ENCODE assay signal across 17 cellular contexts in the genomic region with DNA sequence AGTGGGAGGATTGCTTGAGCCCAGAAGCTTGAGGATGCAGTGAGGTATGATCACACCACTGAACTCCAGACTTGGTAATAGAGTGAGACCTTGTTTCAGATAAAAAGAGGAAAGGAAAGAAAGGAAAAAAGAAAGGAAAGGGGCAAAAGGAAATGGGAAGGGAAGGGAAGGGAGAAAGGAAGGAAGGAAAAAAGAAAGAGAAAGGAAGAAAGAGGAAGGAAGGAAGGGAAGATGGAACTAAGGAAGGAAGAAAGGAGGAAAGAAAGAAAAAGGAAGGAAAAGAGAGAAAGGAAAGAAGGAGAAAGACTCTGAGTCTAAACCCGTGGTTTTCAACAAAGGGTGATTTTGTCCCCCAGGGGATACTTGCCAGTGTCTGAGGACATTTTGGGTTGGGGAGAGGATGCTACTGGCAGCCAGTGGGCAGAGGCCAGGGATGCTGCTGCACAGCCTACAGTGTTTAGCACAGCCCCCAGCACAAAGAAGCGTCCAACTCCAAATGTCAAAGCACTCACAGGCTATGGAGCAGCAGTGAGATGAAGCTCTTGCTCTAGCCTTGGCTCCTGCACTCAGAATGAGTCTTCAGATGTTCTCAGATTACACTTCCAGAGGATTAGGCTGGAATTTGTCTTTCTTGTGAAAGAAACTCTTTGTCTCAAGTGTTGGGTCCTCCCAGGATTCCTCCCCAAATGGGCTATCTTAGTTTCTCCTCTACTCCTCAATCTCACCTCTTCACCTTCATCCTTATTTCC.
A peak's percentile ranks its signal among the peaks of the same experiment; 100 is the strongest.
DNase-seq lines count a peak whose midpoint lies in the region; ATAC-seq and TF ChIP-seq lines count a peak whose summit lies in the region.
"Had no signal": no experiment of that assay in that cellular context is flagged by ENCODE, and none has a peak within 500 bp of the region (broad histone marks: within the 10 kb centered on the region; RNA-seq: fewer than 3 reads in every experiment).

No MANE protein-coding gene starts in this region.

- TF ChIP-seq EP300 in gastroesophageal sphincter (IDR thresholded peaks at IDR 0.05): no peak

- RAD21 ChIA-PET in HCT116 (lab: Charles Lee; ENCODE audit: low non-redundant PET in 1 of 2, low total read pairs in 2 of 2, uncharacterized antibody in 2 of 2, unreplicated experiment in 2 of 2): interaction anchor here in 1 of 2 experiments (0.7 kb wide), 1 partner anchor 9 kb away, joined by 4 read pairs; no protein-coding TSS in a partner anchor

- intact Hi-C loops in HCT116 (cut with micrococcal nuclease): no loop called here

- no peak for TF ChIP-seq RAD21 in HCT116 (IDR thresholded peaks at IDR 0.05; ENCODE audit: low read depth)

- ATAC-seq in HCT116 (peak; percentile 9; the same call in 1 of the 2 replicates), WTC11 (peak; percentile 44; the same call in 1 of the 2 replicates), gastroesophageal sphincter (peak; percentile 25), HG02973 (IDR thresholded peaks at IDR 0.05; ENCODE audit: unreplicated experiment) (no peak), GM19397 (IDR thresholded peaks at IDR 0.05; ENCODE audit: unreplicated experiment) (no peak)
- ATAC-seq: left lung had no signal

- POLR2A ChIA-PET in HCT116 (lab: Charles Lee): interaction anchor here (1.9 kb wide), 1 partner anchor 9 kb away, joined by 7 read pairs; no protein-coding TSS in a partner anchor
- POLR2A ChIA-PET in WTC11 (lab: Charles Lee): interaction anchor here (0.6 kb wide), 1 partner anchor 457 kb away, joined by 3 read pairs; no protein-coding TSS in a partner anchor

- peaks cover 12% of the 10 kb centered on the region for H3K4me1 Mint-ChIP-seq in WTC11
- peaks cover 32% of the 10 kb centered on the region for H3K4me1 Mint-ChIP-seq in activated T-cell treated with anti-CD3 and anti-CD28 coated beads, Interleukin-2, amount 50 U/mL, for 24 hours (ENCODE audit: low read depth)
- H3K4me1 Mint-ChIP-seq: B cell, naive B cell had no signal

- peaks cover 11% of the 10 kb centered on the region; the same call in 1 of the 2 replicates for H3K79me2 ChIP-seq in HCT116 (ENCODE audit: insufficient read depth, low read length)

- peaks cover 7% of the 10 kb centered on the region for H3K9me3 Mint-ChIP-seq in WTC11
- no peaks in the 10 kb centered on the region for H3K9me3 Mint-ChIP-seq in activated T-cell treated with anti-CD3 and anti-CD28 coated beads, Interleukin-2, amount 50 U/mL, for 24 hours
- H3K9me3 Mint-ChIP-seq: naive B cell had no signal

- H3K27ac ChIP-seq in HCT116 (ENCODE audit: low read depth, low read length) (peak overlapping the region; percentile 20; the same call in 1 of the 2 replicates), gastroesophageal sphincter (peak overlapping the region in 1 of 4 donors; percentile 33)
- H3K27ac ChIP-seq: left lung, prostate gland had no signal

- WGBS in gastroesophageal sphincter (ENCODE audit: low coverage in 1 of 2), 2 donors: 46 to 52% methylated on average over 1 to 2 of the region's 2 CpGs

- H3K9me3 ChIP-seq in HCT116 (ENCODE audit: control insufficient read depth in 1 of 2, insufficient read depth in 1 of 2, low read depth in 1 of 2, low read length in 2 of 2) (no peaks in the 10 kb centered on the region), gastroesophageal sphincter (no peaks in the 10 kb centered on the region)
- H3K9me3 ChIP-seq: left lung, prostate gland had no signal

- TF ChIP-seq POLR2A in HCT116 (IDR thresholded peaks at IDR 0.05; ENCODE audit: borderline replicate concordance, extremely low read depth, insufficient read depth, insufficient read length) (no peak), gastroesophageal sphincter (IDR thresholded peaks at IDR 0.05) (no peak)

- no peak overlapping the region for H2AFZ ChIP-seq in HCT116 (ENCODE audit: low read depth, low read length, poor library complexity, severe bottlenecking)

- H3K27ac Mint-ChIP-seq in WTC11: no peak overlapping the region
- H3K27ac Mint-ChIP-seq in activated T-cell treated with anti-CD3 and anti-CD28 coated beads, Interleukin-2, amount 50 U/mL, for 24 hours: no peak overlapping the region
- H3K27ac Mint-ChIP-seq: B cell had no signal

- no peaks in the 10 kb centered on the region for H3K27me3 Mint-ChIP-seq in WTC11 (ENCODE audit: low read depth)
- H3K27me3 Mint-ChIP-seq in activated T-cell treated with anti-CD3 and anti-CD28 coated beads, Interleukin-2, amount 50 U/mL, for 24 hours: peaks cover 3% of the 10 kb centered on the region
- H3K27me3 Mint-ChIP-seq: B cell had no signal

- no peaks in the 10 kb centered on the region for H3K9me2 ChIP-seq in HCT116 (ENCODE audit: insufficient read depth)

- H3K4me3 ChIP-seq in AG10803 (ENCODE audit: low read length) (no peak overlapping the region), HCT116 (replicated peaks in 1 of 2; ENCODE audit: low read depth in 1 of 2, low read length in 2 of 2) (0 out of 4 replicates have a peak overlapping the region, but pooled peaks of 1 of the 2 experiments have one; percentile 11), gastroesophageal sphincter (no peak overlapping the region)
- H3K4me3 ChIP-seq: left lung, prostate gland had no signal

- BruUV-seq in HCT116 (replicated peaks; lab: Mats Ljungman, UMichigan): no TSS peak

- H3K9ac ChIP-seq in HCT116 (ENCODE audit: low read length): peak overlapping the region; percentile 5

- H3K4me2 ChIP-seq in HCT116 (ENCODE audit: low read length): peak overlapping the region; percentile 40

- H3K36me3 Mint-ChIP-seq in WTC11: no peaks in the 10 kb centered on the region
- H3K36me3 Mint-ChIP-seq in activated T-cell treated with anti-CD3 and anti-CD28 coated beads, Interleukin-2, amount 50 U/mL, for 24 hours (ENCODE audit: low read depth): no peaks in the 10 kb centered on the region
- H3K36me3 Mint-ChIP-seq: naive B cell had no signal

- H3K4me1 ChIP-seq in HCT116 (ENCODE audit: control insufficient read depth in 1 of 2, insufficient read depth in 2 of 2, low read length in 2 of 2) (peaks cover 41 to 87% of the 10 kb centered on the region in 2 experiments), gastroesophageal sphincter (peaks cover 0 to 33% (median under 1%) of the 10 kb centered on the region in 3 donors)
- H3K4me1 ChIP-seq: left lung, prostate gland had no signal

- no peaks in the 10 kb centered on the region for H4K20me1 ChIP-seq in HCT116 (ENCODE audit: insufficient read depth)

- DNase-seq in AG10803 (ENCODE audit: low read depth) (peak; percentile 58), HCT116 (ENCODE audit: low read depth, low spot score) (no peak), WTC11 (ENCODE audit: low spot score) (no peak), RKO (ENCODE audit: low spot score) (no peak)
- no peak for DNase-seq in activated T-cell treated with anti-CD3 and anti-CD28 coated beads, Interleukin-2, amount 50 U/mL, for 24 hours
- DNase-seq: aorta, cortex of kidney, erythroblast, left lung, naive B cell, NCI-H1694, NCI-H446 had no signal

- H3K4me3 Mint-ChIP-seq in WTC11: no peak overlapping the region
- H3K4me3 Mint-ChIP-seq in activated T-cell treated with anti-CD3 and anti-CD28 coated beads, Interleukin-2, amount 50 U/mL, for 24 hours: no peak overlapping the region
- H3K4me3 Mint-ChIP-seq: B cell, naive B cell had no signal

- H3K36me3 ChIP-seq in HCT116 (ENCODE audit: control insufficient read depth in 1 of 2, insufficient read depth in 2 of 2, low read length in 2 of 2) (no peaks in the 10 kb centered on the region), gastroesophageal sphincter (no peaks in the 10 kb centered on the region)
- H3K36me3 ChIP-seq: left lung, prostate gland had no signal

- CTCF ChIA-PET in HCT116 (lab: Charles Lee): no interaction called here
- CTCF ChIA-PET in WTC11 (lab: Charles Lee): interaction anchor here (0.7 to 1.2 kb wide), 2 partner anchors 11 to 52 kb away, joined by 3 to 4 read pairs; no protein-coding TSS in a partner anchor

- H3K27me3 ChIP-seq in HCT116 (ENCODE audit: insufficient read depth, low read length): no peaks in the 10 kb centered on the region
- H3K27me3 ChIP-seq in gastroesophageal sphincter: no peaks in the 10 kb centered on the region
- H3K27me3 ChIP-seq: left lung had no signal

- no peak for TF ChIP-seq CTCF in AG10803 (conservative IDR thresholded peaks at IDR 0.05; ENCODE audit: low read length)
- TF ChIP-seq CTCF in HCT116 (IDR thresholded peaks at IDR 0.05 in 2 of 3, conservative IDR thresholded peaks at IDR 0.05 in 1 of 3; ENCODE audit: borderline replicate concordance in 1 of 3, insufficient read depth in 1 of 3, low read depth in 2 of 3, low read length in 2 of 3): no peak
- TF ChIP-seq CTCF in WTC11 (IDR thresholded peaks at IDR 0.05): no peak
- no peak for TF ChIP-seq CTCF in gastroesophageal sphincter (IDR thresholded peaks at IDR 0.05)

TF ChIP-seq in HCT116, 20 proteins besides CTCF, POLR2A, EP300 and RAD21 (continues in another document):
- TF ChIP-seq POLR2AphosphoS5 (IDR thresholded peaks at IDR 0.05; ENCODE audit: low read depth, low read length) (0 out of 2 replicates have a peak, but pooled peaks have one; percentile 21), ZFX (IDR thresholded peaks at IDR 0.05) (no peak), ZNF274 (IDR thresholded peaks at IDR 0.05; ENCODE audit: low read depth, low read length) (no peak), SRF (IDR thresholded peaks at IDR 0.05; ENCODE audit: low read depth) (no peak), CBX3 (IDR thresholded peaks at IDR 0.05; ENCODE audit: low read depth) (0 out of 2 replicates have a peak, but pooled peaks have one; percentile 11), EZH2 (IDR thresholded peaks at IDR 0.05) (no peak), CEBPB (IDR thresholded peaks at IDR 0.05; ENCODE audit: low read depth) (no peak), SP1 (IDR thresholded peaks at IDR 0.05; ENCODE audit: low read depth) (0 out of 2 replicates have a peak, but pooled peaks have one; percentile 25)
- TF ChIP-seq, protein P1, sequence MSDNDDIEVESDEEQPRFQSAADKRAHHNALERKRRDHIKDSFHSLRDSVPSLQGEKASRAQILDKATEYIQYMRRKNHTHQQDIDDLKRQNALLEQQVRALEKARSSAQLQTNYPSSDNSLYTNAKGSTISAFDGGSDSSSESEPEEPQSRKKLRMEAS (IDR thresholded peaks at IDR 0.05): no peak

TF ChIP-seq in WTC11, 78 proteins besides CTCF, POLR2A, EP300 and RAD21 (continues in another document):
- TF ChIP-seq, protein P2, sequence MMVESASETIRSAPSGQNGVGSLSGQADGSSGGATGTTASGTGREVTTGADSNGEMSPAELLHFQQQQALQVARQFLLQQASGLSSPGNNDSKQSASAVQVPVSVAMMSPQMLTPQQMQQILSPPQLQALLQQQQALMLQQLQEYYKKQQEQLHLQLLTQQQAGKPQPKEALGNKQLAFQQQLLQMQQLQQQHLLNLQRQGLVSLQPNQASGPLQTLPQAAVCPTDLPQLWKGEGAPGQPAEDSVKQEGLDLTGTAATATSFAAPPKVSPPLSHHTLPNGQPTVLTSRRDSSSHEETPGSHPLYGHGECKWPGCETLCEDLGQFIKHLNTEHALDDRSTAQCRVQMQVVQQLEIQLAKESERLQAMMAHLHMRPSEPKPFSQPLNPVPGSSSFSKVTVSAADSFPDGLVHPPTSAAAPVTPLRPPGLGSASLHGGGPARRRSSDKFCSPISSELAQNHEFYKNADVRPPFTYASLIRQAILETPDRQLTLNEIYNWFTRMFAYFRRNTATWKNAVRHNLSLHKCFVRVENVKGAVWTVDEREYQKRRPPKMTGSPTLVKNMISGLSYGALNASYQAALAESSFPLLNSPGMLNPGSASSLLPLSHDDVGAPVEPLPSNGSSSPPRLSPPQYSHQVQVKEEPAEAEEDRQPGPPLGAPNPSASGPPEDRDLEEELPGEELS (CRISPR knock-in tag; IDR thresholded peaks at IDR 0.05): no peak

Comparison
In these comparisons a context has a peak if more than half of its experiments do, and no peak if none do; other contexts are left out.
1. ATAC-seq: peak in HCT116 (single experiment), WTC11 (single experiment) and gastroesophageal sphincter (single experiment); none in HG02973 (single experiment) and GM19397 (single experiment).